25 cellular contexts compared by ENCODE assay signal in genomic region chr3:122283796-122284445, GRCh38. TPM values are rescaled to one million over a fixed set of nuclear protein-coding genes. Genes with fewer than 3 reads are reported as not detected.
"Had no signal": no experiment of that assay in that cellular context is flagged by ENCODE, and none has a peak within 500 bp of the region (broad histone marks: within the 10 kb centered on the region; RNA-seq: fewer than 3 reads in every experiment).

No MANE protein-coding gene starts in this region.

- H3K27ac Mint-ChIP-seq: natural killer cell treated with Interleukin-12 subunit alpha and Interleukin-12 subunit beta and Interleukin-15 and Interleukin-18, amount 100 ng/mL, for 72 hours; stimulated activated memory B cell treated with anti-CD40 and anti-IgM and Interleukin-4, amounts not matched to agents 10 μg/mL and 1 μg/mL and 100 μg/mL, for 72 hours; stimulated activated naive CD8-positive, alpha-beta T cell treated with anti-CD3 and anti-CD28 coated beads, Interleukin-15, Interleukin-2, amounts not matched to agents 100 ng/mL and 50 ng/mL, for 24 hours had no signal

- H3K4me1 ChIP-seq: spleen, tibial artery, upper lobe of left lung, uterus had no signal

- H3K36me3 ChIP-seq: neutrophil, spleen, tibial artery, upper lobe of left lung, uterus had no signal

- H3K9me3 ChIP-seq: neutrophil, spleen, tibial artery, upper lobe of left lung, uterus had no signal

- H3K4me1 Mint-ChIP-seq: stimulated activated memory B cell treated with anti-CD40 and anti-IgM and Interleukin-4, amounts not matched to agents 10 μg/mL and 1 μg/mL and 100 μg/mL, for 72 hours had no signal

- H3K27me3 ChIP-seq: hepatocyte, neutrophil, spleen, tibial artery, upper lobe of left lung, uterus had no signal

- DNase-seq: dermis blood vessel endothelial cell; erythroblast; foreskin melanocyte; head of caudate nucleus; left colon; left ventricle myocardium superior; mesenchymal stem cell; midbrain; spleen; stimulated activated CD4-positive, alpha-beta T cell treated with anti-CD3 and anti-CD28 coated beads, Interleukin-15, amount 100 ng/mL, for 24 hours; stimulated activated CD4-positive, alpha-beta T cell treated with anti-CD3 and anti-CD28 coated beads, Interleukin-1b, Interleukin-23, amount 100 ng/mL, for 48 hours; stimulated activated CD4-positive, alpha-beta T cell treated with anti-CD3 and anti-CD28 coated beads, Interleukin-4, amount 100 ng/mL, for 24 hours; tibial artery; uterus had no signal

- H3K4me3 ChIP-seq: hepatocyte, lung, spleen, tibial artery, upper lobe of left lung, uterus had no signal

- H3K27ac ChIP-seq: hepatocyte, neutrophil, spleen, tibial artery, upper lobe of left lung, uterus had no signal

- H3K27me3 Mint-ChIP-seq: stimulated activated naive CD8-positive, alpha-beta T cell treated with anti-CD3 and anti-CD28 coated beads, Interleukin-15, Interleukin-2, amounts not matched to agents 100 ng/mL and 50 ng/mL, for 24 hours had no signal

- H3K4me3 Mint-ChIP-seq: natural killer cell treated with Interleukin-12 subunit alpha and Interleukin-12 subunit beta and Interleukin-15 and Interleukin-18, amount 100 ng/mL, for 72 hours; stimulated activated memory B cell treated with anti-CD40 and anti-IgM and Interleukin-4, amounts not matched to agents 10 μg/mL and 1 μg/mL and 100 μg/mL, for 72 hours; stimulated activated naive CD8-positive, alpha-beta T cell treated with anti-CD3 and anti-CD28 coated beads, Interleukin-15, Interleukin-2, amounts not matched to agents 100 ng/mL and 50 ng/mL, for 24 hours had no signal

- H3K36me3 Mint-ChIP-seq: natural killer cell treated with Interleukin-12 subunit alpha and Interleukin-12 subunit beta and Interleukin-15 and Interleukin-18, amount 100 ng/mL, for 72 hours; stimulated activated memory B cell treated with anti-CD40 and anti-IgM and Interleukin-4, amounts not matched to agents 10 μg/mL and 1 μg/mL and 100 μg/mL, for 72 hours had no signal

- ATAC-seq: left colon; left ventricle myocardium superior; natural killer cell treated with Interleukin-12 subunit alpha and Interleukin-12 subunit beta and Interleukin-15 and Interleukin-18, amount 100 ng/mL, for 72 hours; sciatic nerve; stimulated activated memory B cell treated with anti-CD40 and anti-IgM and Interleukin-4, amounts not matched to agents 10 μg/mL and 1 μg/mL and 100 μg/mL, for 72 hours had no signal

- H3K9me3 Mint-ChIP-seq: natural killer cell treated with Interleukin-12 subunit alpha and Interleukin-12 subunit beta and Interleukin-15 and Interleukin-18, amount 100 ng/mL, for 72 hours; stimulated activated memory B cell treated with anti-CD40 and anti-IgM and Interleukin-4, amounts not matched to agents 10 μg/mL and 1 μg/mL and 100 μg/mL, for 72 hours; stimulated activated naive CD8-positive, alpha-beta T cell treated with anti-CD3 and anti-CD28 coated beads, Interleukin-15, Interleukin-2, amounts not matched to agents 100 ng/mL and 50 ng/mL, for 24 hours had no signal

RNA-seq across cellular contexts. Expression of gene CSTA, which starts 41.1 kb away (rescaled TPM):
- total RNA-seq: dermis blood vessel endothelial cell; hepatocyte; kidney epithelial cell; natural killer cell treated with Interleukin-12 subunit alpha and Interleukin-12 subunit beta and Interleukin-15 and Interleukin-18, amount 100 ng/mL, for 72 hours; pulmonary artery endothelial cell; temporal lobe had no signal
